Comparison of ENCODE assay signal across 1 cellular context in genomic region chr12:49060237-49061156, GRCh38.
TF ChIP-seq lines count a peak whose summit lies in the region.

Gene KMT2D (minus strand): TSS chr12:49060794. CDS start chr12:49055324, 5,470 bp downstream.

TF ChIP-seq in K562, 482 proteins besides CTCF, POLR2A, EP300 and RAD21 (continued from another document and continues in another):
- TF ChIP-seq, protein P1, sequence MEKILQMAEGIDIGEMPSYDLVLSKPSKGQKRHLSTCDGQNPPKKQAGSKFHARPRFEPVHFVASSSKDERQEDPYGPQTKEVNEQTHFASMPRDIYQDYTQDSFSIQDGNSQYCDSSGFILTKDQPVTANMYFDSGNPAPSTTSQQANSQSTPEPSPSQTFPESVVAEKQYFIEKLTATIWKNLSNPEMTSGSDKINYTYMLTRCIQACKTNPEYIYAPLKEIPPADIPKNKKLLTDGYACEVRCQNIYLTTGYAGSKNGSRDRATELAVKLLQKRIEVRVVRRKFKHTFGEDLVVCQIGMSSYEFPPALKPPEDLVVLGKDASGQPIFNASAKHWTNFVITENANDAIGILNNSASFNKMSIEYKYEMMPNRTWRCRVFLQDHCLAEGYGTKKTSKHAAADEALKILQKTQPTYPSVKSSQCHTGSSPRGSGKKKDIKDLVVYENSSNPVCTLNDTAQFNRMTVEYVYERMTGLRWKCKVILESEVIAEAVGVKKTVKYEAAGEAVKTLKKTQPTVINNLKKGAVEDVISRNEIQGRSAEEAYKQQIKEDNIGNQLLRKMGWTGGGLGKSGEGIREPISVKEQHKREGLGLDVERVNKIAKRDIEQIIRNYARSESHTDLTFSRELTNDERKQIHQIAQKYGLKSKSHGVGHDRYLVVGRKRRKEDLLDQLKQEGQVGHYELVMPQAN (IDR thresholded peaks at IDR 0.05; ENCODE audit: borderline replicate concordance) = peak; percentile 94
- TF ChIP-seq CEBPB (tag; IDR thresholded peaks at IDR 0.05) (no peak), TRIM24 (IDR thresholded peaks at IDR 0.05) (peak in 1 of 2 experiments; percentile 75; a peak in 2 of 4 replicates), MGA (IDR thresholded peaks at IDR 0.05) (peak; percentile 76), SMC3 (conservative IDR thresholded peaks at IDR 0.05; ENCODE audit: insufficient read depth, low read depth, low read length) (no peak; the same call in 1 of the 2 replicates), MECOM (CRISPR knock-in tag; IDR thresholded peaks at IDR 0.05) (no peak), ESRRB (CRISPR knock-in tag; IDR thresholded peaks at IDR 0.05; ENCODE audit: borderline replicate concordance) (no peak), SIN3A (IDR thresholded peaks at IDR 0.05; ENCODE audit: borderline replicate concordance in 2 of 2, control insufficient read depth in 1 of 2, low read depth in 2 of 2, low read length in 2 of 2) (peak; percentile 90 to 96; a peak in 3 of 4 replicates), U2AF2 (optimal IDR thresholded peaks at IDR 0.05; ENCODE audit: low read depth, low read length) (no peak), NUFIP1 (IDR thresholded peaks at IDR 0.05; ENCODE audit: partially characterized antibody) (no peak), TBP (optimal IDR thresholded peaks at IDR 0.05; ENCODE audit: low read depth, low read length) (peak; percentile 95), NFIC (IDR thresholded peaks at IDR 0.05) (peak; percentile 49), CBX5 (IDR thresholded peaks at IDR 0.05; ENCODE audit: borderline replicate concordance, low read depth) (no peak), KAT2B (IDR thresholded peaks at IDR 0.05; ENCODE audit: low read depth, low read length) (no peak), HDAC6 (IDR thresholded peaks at IDR 0.05; ENCODE audit: low read depth, low read length) (no peak), PHF21A (IDR thresholded peaks at IDR 0.05; ENCODE audit: borderline replicate concordance, low read depth) (0 out of 2 replicates have a peak, but pooled peaks have one; percentile 61), KLF16 (IDR thresholded peaks at IDR 0.05) (no peak), ZNF644 (tag; IDR thresholded peaks at IDR 0.05; ENCODE audit: low read depth) (no peak), NR2C1 (IDR thresholded peaks at IDR 0.05) (peak; percentile 80), NR2C1 (tag; IDR thresholded peaks at IDR 0.05) (peak; percentile 78), CREM (IDR thresholded peaks at IDR 0.05; ENCODE audit: low read depth) (peak; percentile 96), ZKSCAN1 (IDR thresholded peaks at IDR 0.05; ENCODE audit: low read depth, low read length) (peak; percentile 62), MCM2 (IDR thresholded peaks at IDR 0.05; ENCODE audit: low read depth) (no peak), MLLT1 (IDR thresholded peaks at IDR 0.05) (peak; percentile 7 to 77; a peak in 2 of 4 replicates), CBFB (CRISPR knock-in tag; IDR thresholded peaks at IDR 0.05) (peak; percentile 72; the same call in 1 of the 2 replicates), ZNF408 (CRISPR knock-in tag; IDR thresholded peaks at IDR 0.05; ENCODE audit: low read depth) (no peak), IRF2 (CRISPR knock-in tag; IDR thresholded peaks at IDR 0.05) (no peak), ZNF174 (CRISPR knock-in tag; IDR thresholded peaks at IDR 0.05) (no peak), U2AF1 (optimal IDR thresholded peaks at IDR 0.05; ENCODE audit: low read depth, low read length) (no peak), RBM22 (IDR thresholded peaks at IDR 0.05; ENCODE audit: low read depth, low read length, poor library complexity, severe bottlenecking) (peak; percentile 82), ZNF551 (CRISPR knock-in tag; IDR thresholded peaks at IDR 0.05) (no peak), ZNF184 (CRISPR knock-in tag; IDR thresholded peaks at IDR 0.05) (no peak), HOXB6 (CRISPR knock-in tag; IDR thresholded peaks at IDR 0.05; ENCODE audit: borderline replicate concordance) (no peak), DNMT1 (IDR thresholded peaks at IDR 0.05) (no peak), XRCC3 (IDR thresholded peaks at IDR 0.05) (no peak), THRAP3 (IDR thresholded peaks at IDR 0.05; ENCODE audit: borderline replicate concordance) (peak; percentile 38; the same call in 1 of the 2 replicates), MEF2A (IDR thresholded peaks at IDR 0.05; ENCODE audit: control insufficient read depth, low read depth, low read length) (0 out of 2 replicates have a peak, but pooled peaks have one; percentile 36), RFX1 (IDR thresholded peaks at IDR 0.05) (no peak), TCFL5 (CRISPR knock-in tag; conservative IDR thresholded peaks at IDR 0.05) (no peak), GTF2A2 (tag; IDR thresholded peaks at IDR 0.05) (peak; percentile 71), CBFA2T2 (conservative IDR thresholded peaks at IDR 0.05) (no peak; the same call in 1 of the 2 replicates), HEY1 (CRISPR knock-in tag; IDR thresholded peaks at IDR 0.05; ENCODE audit: borderline replicate concordance) (no peak), ZNF253 (CRISPR knock-in tag; conservative IDR thresholded peaks at IDR 0.05) (no peak)
- TF ChIP-seq, protein P2, sequence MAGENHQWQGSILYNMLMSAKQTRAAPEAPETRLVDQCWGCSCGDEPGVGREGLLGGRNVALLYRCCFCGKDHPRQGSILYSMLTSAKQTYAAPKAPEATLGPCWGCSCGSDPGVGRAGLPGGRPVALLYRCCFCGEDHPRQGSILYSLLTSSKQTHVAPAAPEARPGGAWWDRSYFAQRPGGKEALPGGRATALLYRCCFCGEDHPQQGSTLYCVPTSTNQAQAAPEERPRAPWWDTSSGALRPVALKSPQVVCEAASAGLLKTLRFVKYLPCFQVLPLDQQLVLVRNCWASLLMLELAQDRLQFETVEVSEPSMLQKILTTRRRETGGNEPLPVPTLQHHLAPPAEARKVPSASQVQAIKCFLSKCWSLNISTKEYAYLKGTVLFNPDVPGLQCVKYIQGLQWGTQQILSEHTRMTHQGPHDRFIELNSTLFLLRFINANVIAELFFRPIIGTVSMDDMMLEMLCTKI (IDR thresholded peaks at IDR 0.05; ENCODE audit: partially characterized antibody) = no peak
- TF ChIP-seq, protein P3, sequence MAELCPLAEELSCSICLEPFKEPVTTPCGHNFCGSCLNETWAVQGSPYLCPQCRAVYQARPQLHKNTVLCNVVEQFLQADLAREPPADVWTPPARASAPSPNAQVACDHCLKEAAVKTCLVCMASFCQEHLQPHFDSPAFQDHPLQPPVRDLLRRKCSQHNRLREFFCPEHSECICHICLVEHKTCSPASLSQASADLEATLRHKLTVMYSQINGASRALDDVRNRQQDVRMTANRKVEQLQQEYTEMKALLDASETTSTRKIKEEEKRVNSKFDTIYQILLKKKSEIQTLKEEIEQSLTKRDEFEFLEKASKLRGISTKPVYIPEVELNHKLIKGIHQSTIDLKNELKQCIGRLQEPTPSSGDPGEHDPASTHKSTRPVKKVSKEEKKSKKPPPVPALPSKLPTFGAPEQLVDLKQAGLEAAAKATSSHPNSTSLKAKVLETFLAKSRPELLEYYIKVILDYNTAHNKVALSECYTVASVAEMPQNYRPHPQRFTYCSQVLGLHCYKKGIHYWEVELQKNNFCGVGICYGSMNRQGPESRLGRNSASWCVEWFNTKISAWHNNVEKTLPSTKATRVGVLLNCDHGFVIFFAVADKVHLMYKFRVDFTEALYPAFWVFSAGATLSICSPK (IDR thresholded peaks at IDR 0.05; ENCODE audit: borderline replicate concordance) = 0 out of 2 replicates have a peak, but pooled peaks have one; percentile 21
- TF ChIP-seq, protein P4, sequence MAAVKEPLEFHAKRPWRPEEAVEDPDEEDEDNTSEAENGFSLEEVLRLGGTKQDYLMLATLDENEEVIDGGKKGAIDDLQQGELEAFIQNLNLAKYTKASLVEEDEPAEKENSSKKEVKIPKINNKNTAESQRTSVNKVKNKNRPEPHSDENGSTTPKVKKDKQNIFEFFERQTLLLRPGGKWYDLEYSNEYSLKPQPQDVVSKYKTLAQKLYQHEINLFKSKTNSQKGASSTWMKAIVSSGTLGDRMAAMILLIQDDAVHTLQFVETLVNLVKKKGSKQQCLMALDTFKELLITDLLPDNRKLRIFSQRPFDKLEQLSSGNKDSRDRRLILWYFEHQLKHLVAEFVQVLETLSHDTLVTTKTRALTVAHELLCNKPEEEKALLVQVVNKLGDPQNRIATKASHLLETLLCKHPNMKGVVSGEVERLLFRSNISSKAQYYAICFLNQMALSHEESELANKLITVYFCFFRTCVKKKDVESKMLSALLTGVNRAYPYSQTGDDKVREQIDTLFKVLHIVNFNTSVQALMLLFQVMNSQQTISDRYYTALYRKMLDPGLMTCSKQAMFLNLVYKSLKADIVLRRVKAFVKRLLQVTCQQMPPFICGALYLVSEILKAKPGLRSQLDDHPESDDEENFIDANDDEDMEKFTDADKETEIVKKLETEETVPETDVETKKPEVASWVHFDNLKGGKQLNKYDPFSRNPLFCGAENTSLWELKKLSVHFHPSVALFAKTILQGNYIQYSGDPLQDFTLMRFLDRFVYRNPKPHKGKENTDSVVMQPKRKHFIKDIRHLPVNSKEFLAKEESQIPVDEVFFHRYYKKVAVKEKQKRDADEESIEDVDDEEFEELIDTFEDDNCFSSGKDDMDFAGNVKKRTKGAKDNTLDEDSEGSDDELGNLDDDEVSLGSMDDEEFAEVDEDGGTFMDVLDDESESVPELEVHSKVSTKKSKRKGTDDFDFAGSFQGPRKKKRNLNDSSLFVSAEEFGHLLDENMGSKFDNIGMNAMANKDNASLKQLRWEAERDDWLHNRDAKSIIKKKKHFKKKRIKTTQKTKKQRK (IDR thresholded peaks at IDR 0.05; ENCODE audit: borderline replicate concordance, low read depth, low read length) = no peak
